ENCODE assay signal across 17 cellular contexts in genomic region chr2:18122544-18123210, GRCh38.
DNase-seq lines count a peak whose midpoint lies in the region; ATAC-seq and TF ChIP-seq lines count a peak whose summit lies in the region.
"Had no signal": no experiment of that assay in that cellular context is flagged by ENCODE, and none has a peak within 500 bp of the region (broad histone marks: within the 10 kb centered on the region; RNA-seq: fewer than 3 reads in every experiment).

No MANE protein-coding gene starts in this region.

- DNase-seq in activated CD4-positive, alpha-beta T cell treated with anti-CD3 and anti-CD28 coated beads, Interleukin-2, amount 10 ng/mL, durations not matched to agents 24 days and 14 days, result no peak
- DNase-seq in activated CD4-positive, alpha-beta T cell treated with anti-CD3 and anti-CD28 coated beads, Interleukin-2, amount 10 ng/mL, durations not matched to agents 7 days and 5 days, result no peak
- peak; percentile 36 for DNase-seq in fibroblast of the aortic adventitia (ENCODE audit: low read depth)
- DNase-seq in Right ventricle myocardium inferior (ENCODE audit: missing footprints), result no peak
- DNase-seq: AML-193; Caco-2; Calu3; CD4-positive, alpha-beta T cell; CD8-positive, alpha-beta T cell; DMS79 treated with DMSO at 0.1 percent for 48 hours; GF-D8 had no signal

- CTCF ChIA-PET in activated CD4-positive, alpha-beta T cell treated with anti-CD3 and anti-CD28 coated beads, Interleukin-2, amount 10 ng/mL, durations not matched to agents 7 days and 5 days (lab: Charles Lee), result no interaction called here

- no peak overlapping the region for H3K4me3 Mint-ChIP-seq in activated CD4-positive, alpha-beta T cell treated with anti-CD3 and anti-CD28 coated beads, Interleukin-2, amount 10 ng/mL, durations not matched to agents 24 days and 14 days
- no peak overlapping the region for H3K4me3 Mint-ChIP-seq in activated CD4-positive, alpha-beta T cell treated with anti-CD3 and anti-CD28 coated beads, Interleukin-2, amount 10 ng/mL, durations not matched to agents 7 days and 5 days
- H3K4me3 Mint-ChIP-seq: B cell; CD4-positive, alpha-beta T cell; CD8-positive, alpha-beta T cell had no signal

- intact Hi-C loops in activated CD4-positive, alpha-beta T cell treated with anti-CD3 and anti-CD28 coated beads, Interleukin-2, amount 10 ng/mL, durations not matched to agents 24 days and 14 days (cut with micrococcal nuclease), result no loop called here
- intact Hi-C loops in Right ventricle myocardium inferior (cut with DNase I), result no loop called here

- POLR2A ChIA-PET in activated CD4-positive, alpha-beta T cell treated with anti-CD3 and anti-CD28 coated beads, Interleukin-2, amount 10 ng/mL, durations not matched to agents 7 days and 5 days (lab: Charles Lee), result no interaction called here

- no peaks in the 10 kb centered on the region for H3K9me3 Mint-ChIP-seq in activated CD4-positive, alpha-beta T cell treated with anti-CD3 and anti-CD28 coated beads, Interleukin-2, amount 10 ng/mL, durations not matched to agents 24 days and 14 days
- no peaks in the 10 kb centered on the region for H3K9me3 Mint-ChIP-seq in activated CD4-positive, alpha-beta T cell treated with anti-CD3 and anti-CD28 coated beads, Interleukin-2, amount 10 ng/mL, durations not matched to agents 7 days and 5 days
- H3K9me3 Mint-ChIP-seq: CD4-positive, alpha-beta T cell; CD8-positive, alpha-beta T cell had no signal

- peak overlapping the region; percentile 23 for H3K27ac Mint-ChIP-seq in activated CD4-positive, alpha-beta T cell treated with anti-CD3 and anti-CD28 coated beads, Interleukin-2, amount 10 ng/mL, durations not matched to agents 24 days and 14 days
- H3K27ac Mint-ChIP-seq in activated CD4-positive, alpha-beta T cell treated with anti-CD3 and anti-CD28 coated beads, Interleukin-2, amount 10 ng/mL, durations not matched to agents 7 days and 5 days, result no peak overlapping the region
- H3K27ac Mint-ChIP-seq: B cell; CD4-positive, alpha-beta T cell; CD8-positive, alpha-beta T cell had no signal

- no peak for TF ChIP-seq CTCF in fibroblast of the aortic adventitia (IDR thresholded peaks at IDR 0.05; ENCODE audit: insufficient read depth, low read length)

- H3K27me3 Mint-ChIP-seq in activated CD4-positive, alpha-beta T cell treated with anti-CD3 and anti-CD28 coated beads, Interleukin-2, amount 10 ng/mL, durations not matched to agents 24 days and 14 days, result no peaks in the 10 kb centered on the region
- H3K27me3 Mint-ChIP-seq in activated CD4-positive, alpha-beta T cell treated with anti-CD3 and anti-CD28 coated beads, Interleukin-2, amount 10 ng/mL, durations not matched to agents 7 days and 5 days, result peaks cover 2% of the 10 kb centered on the region

- H3K4me1 Mint-ChIP-seq in activated CD4-positive, alpha-beta T cell treated with anti-CD3 and anti-CD28 coated beads, Interleukin-2, amount 10 ng/mL, durations not matched to agents 24 days and 14 days, result no peaks in the 10 kb centered on the region
- no peaks in the 10 kb centered on the region for H3K4me1 Mint-ChIP-seq in activated CD4-positive, alpha-beta T cell treated with anti-CD3 and anti-CD28 coated beads, Interleukin-2, amount 10 ng/mL, durations not matched to agents 7 days and 5 days

- no peaks in the 10 kb centered on the region for H3K36me3 Mint-ChIP-seq in activated CD4-positive, alpha-beta T cell treated with anti-CD3 and anti-CD28 coated beads, Interleukin-2, amount 10 ng/mL, durations not matched to agents 24 days and 14 days (ENCODE audit: low read depth)
- no peaks in the 10 kb centered on the region for H3K36me3 Mint-ChIP-seq in activated CD4-positive, alpha-beta T cell treated with anti-CD3 and anti-CD28 coated beads, Interleukin-2, amount 10 ng/mL, durations not matched to agents 7 days and 5 days (ENCODE audit: low read depth)
- H3K36me3 Mint-ChIP-seq: CD8-positive, alpha-beta T cell had no signal

- ATAC-seq in SK-N-SH treated with all-trans-retinoic acid at 6 μM for 48 hours, result no peak
- no peak for ATAC-seq in HG03571 (IDR thresholded peaks at IDR 0.05; ENCODE audit: unreplicated experiment)
- ATAC-seq in GM18519 (IDR thresholded peaks at IDR 0.05; ENCODE audit: low FRiP score, unreplicated experiment), result no peak
- ATAC-seq in Right ventricle myocardium inferior, result no peak
- ATAC-seq: A549; CD8-positive, alpha-beta T cell had no signal

- H3K4me3 ChIP-seq in fibroblast of the aortic adventitia (ENCODE audit: low read depth, low read length), result no peak overlapping the region
- H3K4me3 ChIP-seq: A549; BLaER1 treated with 17β-estradiol and CSF1 and Interleukin-3, amounts not matched to agents 10 nM and 100 nM had no signal

TF ChIP-seq in SK-N-SH treated with all-trans-retinoic acid at 6 μM for 48 hours, 23 proteins besides CTCF, POLR2A, EP300 and RAD21:
- no peak for TF ChIP-seq CSDC2 (CRISPR knock-in tag; IDR thresholded peaks at IDR 0.05)
- no peak for TF ChIP-seq BACH2 (CRISPR knock-in tag; IDR thresholded peaks at IDR 0.05; ENCODE audit: borderline replicate concordance)
- TF ChIP-seq ZNF70 (CRISPR knock-in tag; IDR thresholded peaks at IDR 0.05), result peak; percentile 99
- TF ChIP-seq SNAI2 (CRISPR knock-in tag; IDR thresholded peaks at IDR 0.05), result no peak
TF ChIP-seq in SK-N-SH treated with all-trans-retinoic acid at 6 μM for 48 hours: peak in this region for 1.
